26 cellular contexts compared by ENCODE assay signal in genomic region chr1:8435569-8436071, GRCh38.
DNase-seq lines count a peak whose midpoint lies in the region; ATAC-seq and TF ChIP-seq lines count a peak whose summit lies in the region.
"Had no signal": no experiment of that assay in that cellular context is flagged by ENCODE, and none has a peak within 500 bp of the region (broad histone marks: within the 10 kb centered on the region; RNA-seq: fewer than 3 reads in every experiment).

No MANE protein-coding gene starts in this region.

- peaks cover 31% of the 10 kb centered on the region for H3K4me1 Mint-ChIP-seq in activated naive CD8-positive, alpha-beta T cell treated with anti-CD3 and anti-CD28 coated beads, Interleukin-2, amount 50 U/mL, for 24 hours
- peaks cover 19% of the 10 kb centered on the region for H3K4me1 Mint-ChIP-seq in activated naive CD8-positive, alpha-beta T cell treated with anti-CD3 and anti-CD28 coated beads for 36 hours
- peaks cover 54 to 83% (median 55%) of the 10 kb centered on the region in 3 donors for H3K4me1 Mint-ChIP-seq in naive B cell

- H3K4me3 Mint-ChIP-seq in activated naive CD8-positive, alpha-beta T cell treated with anti-CD3 and anti-CD28 coated beads, Interleukin-2, amount 50 U/mL, for 24 hours: no peak overlapping the region
- H3K4me3 Mint-ChIP-seq in activated naive CD8-positive, alpha-beta T cell treated with anti-CD3 and anti-CD28 coated beads for 36 hours: no peak overlapping the region
- H3K4me3 Mint-ChIP-seq in naive B cell: peak overlapping the region in 6 of 8 donors; percentile 19 to 68 (median 46)
- H3K4me3 Mint-ChIP-seq: activated T-cell treated with anti-CD3 and anti-CD28 coated beads, Interleukin-2, amount 50 U/mL, for 24 hours; mesothelial cell of epicardium; natural killer cell treated with Interleukin-12 subunit alpha and Interleukin-12 subunit beta and Interleukin-15 and Interleukin-18, amount 100 ng/mL, for 72 hours; type B pancreatic cell had no signal

- BruUV-seq in OCI-LY7 (replicated peaks; lab: Mats Ljungman, UMichigan): no TSS peak

- no peak overlapping the region for H2AFZ ChIP-seq in OCI-LY7 (ENCODE audit: low read length)

- H3K27me3 Mint-ChIP-seq in activated naive CD8-positive, alpha-beta T cell treated with anti-CD3 and anti-CD28 coated beads, Interleukin-2, amount 50 U/mL, for 24 hours: no peaks in the 10 kb centered on the region
- no peaks in the 10 kb centered on the region for H3K27me3 Mint-ChIP-seq in activated naive CD8-positive, alpha-beta T cell treated with anti-CD3 and anti-CD28 coated beads for 36 hours
- H3K27me3 Mint-ChIP-seq in naive B cell: no peaks in the 10 kb centered on the region
- H3K27me3 Mint-ChIP-seq: activated T-cell treated with anti-CD3 and anti-CD28 coated beads, Interleukin-2, amount 50 U/mL, for 24 hours; type B pancreatic cell had no signal

- H3K9me3 ChIP-seq in OCI-LY7 (ENCODE audit: low read length): no peaks in the 10 kb centered on the region
- H3K9me3 ChIP-seq in aorta (ENCODE audit: control insufficient read depth, low read length): no peaks in the 10 kb centered on the region
- H3K9me3 ChIP-seq: A549, adrenal gland, breast epithelium, ovary, right lobe of liver had no signal

- H3K36me3 Mint-ChIP-seq in activated naive CD8-positive, alpha-beta T cell treated with anti-CD3 and anti-CD28 coated beads, Interleukin-2, amount 50 U/mL, for 24 hours (ENCODE audit: low read depth): peaks cover 4% of the 10 kb centered on the region
- peaks cover 6% of the 10 kb centered on the region for H3K36me3 Mint-ChIP-seq in activated naive CD8-positive, alpha-beta T cell treated with anti-CD3 and anti-CD28 coated beads for 36 hours
- H3K36me3 Mint-ChIP-seq in naive B cell: no peaks in the 10 kb centered on the region
- H3K36me3 Mint-ChIP-seq: mesothelial cell of epicardium; natural killer cell treated with Interleukin-12 subunit alpha and Interleukin-12 subunit beta and Interleukin-15 and Interleukin-18, amount 100 ng/mL, for 72 hours had no signal

- no peak for DNase-seq in activated naive CD8-positive, alpha-beta T cell treated with anti-CD3 and anti-CD28 coated beads, Interleukin-2, amount 50 U/mL, for 24 hours
- no peak for DNase-seq in activated naive CD8-positive, alpha-beta T cell treated with anti-CD3 and anti-CD28 coated beads for 36 hours
- peak; percentile 63 for DNase-seq in OCI-LY7 (ENCODE audit: low spot score)
- no peak for DNase-seq in naive B cell
- DNase-seq in NCI-H1436 (lab: John Stamatoyannopoulos, UW): no peak
- no peak for DNase-seq in cerebellar cortex (ENCODE audit: low spot score)
- DNase-seq in aorta: no peak
- no peak for DNase-seq in dermis blood vessel endothelial cell
- DNase-seq: activated CD4-positive, alpha-beta T cell treated with anti-CD3 and anti-CD28 coated beads for 1 hour; activated T-cell treated with anti-CD3 and anti-CD28 coated beads, Interleukin-2, amount 50 U/mL, for 24 hours; adrenal gland; foreskin keratinocyte; H7; hypothalamus; NCI-H1694; NK-92 treated with Interleukin-12 subunit alpha and Interleukin-12 subunit beta, amount 100 ng/mL, for 24 hours; ovary; right lobe of liver; stimulated activated CD4-positive, alpha-beta T cell treated with anti-CD3 and anti-CD28 coated beads, Interleukin-15, amount 100 ng/mL, for 24 hours had no signal

- POLR2A ChIA-PET in OCI-LY7 (lab: Charles Lee): interaction anchor here (0.7 to 1.8 kb wide), 3 partner anchors 18 to 90 kb away, joined by 3 to 6 read pairs (median 3); no protein-coding TSS in a partner anchor

- ATAC-seq in activated naive CD8-positive, alpha-beta T cell treated with anti-CD3 and anti-CD28 coated beads, Interleukin-2, amount 50 U/mL, for 24 hours: peak; percentile 17
- no peak for ATAC-seq in naive B cell (ENCODE audit: low read depth in 2 of 2)
- ATAC-seq in aorta (ENCODE audit: low FRiP score): no peak
- ATAC-seq: A549; esophagus mucosa; foreskin keratinocyte; left lobe of liver; natural killer cell treated with Interleukin-12 subunit alpha and Interleukin-12 subunit beta and Interleukin-15 and Interleukin-18, amount 100 ng/mL, for 72 hours; right lobe of liver had no signal

- intact Hi-C loops in OCI-LY7 (cut with micrococcal nuclease; ENCODE audit: unreplicated experiment) (no loop called here), aorta (cut with DNase I) (no loop called here)

- peak overlapping the region; percentile 49 for H3K4me2 ChIP-seq in OCI-LY7 (ENCODE audit: low read length)
- H3K4me2 ChIP-seq: A549 had no signal

- CTCF ChIA-PET in OCI-LY7 (lab: Charles Lee; ENCODE audit: unreplicated experiment): no interaction called here

- 43 to 45% methylated on average over 3 of the region's 3 CpGs for WGBS in aorta, 2 donors

- no peak overlapping the region for H3K27ac Mint-ChIP-seq in activated naive CD8-positive, alpha-beta T cell treated with anti-CD3 and anti-CD28 coated beads, Interleukin-2, amount 50 U/mL, for 24 hours
- H3K27ac Mint-ChIP-seq in activated naive CD8-positive, alpha-beta T cell treated with anti-CD3 and anti-CD28 coated beads for 36 hours: no peak overlapping the region
- peak overlapping the region; percentile 7 to 91 (median 56) for H3K27ac Mint-ChIP-seq in naive B cell
- H3K27ac Mint-ChIP-seq: activated T-cell treated with anti-CD3 and anti-CD28 coated beads, Interleukin-2, amount 50 U/mL, for 24 hours; mesothelial cell of epicardium; natural killer cell treated with Interleukin-12 subunit alpha and Interleukin-12 subunit beta and Interleukin-15 and Interleukin-18, amount 100 ng/mL, for 72 hours; type B pancreatic cell had no signal

- H3K4me1 ChIP-seq in OCI-LY7 (ENCODE audit: insufficient read depth, low read length, poor library complexity, severe bottlenecking) (peaks cover 85% of the 10 kb centered on the region), aorta (ENCODE audit: control insufficient read depth in 1 of 2, insufficient read depth in 2 of 2, low read length in 2 of 2) (peaks cover 0 to 2% of the 10 kb centered on the region in 2 donors)
- H3K4me1 ChIP-seq: A549, breast epithelium, foreskin keratinocyte had no signal

- no peaks in the 10 kb centered on the region for H3K9me3 Mint-ChIP-seq in activated naive CD8-positive, alpha-beta T cell treated with anti-CD3 and anti-CD28 coated beads, Interleukin-2, amount 50 U/mL, for 24 hours
- no peaks in the 10 kb centered on the region for H3K9me3 Mint-ChIP-seq in activated naive CD8-positive, alpha-beta T cell treated with anti-CD3 and anti-CD28 coated beads for 36 hours
- no peaks in the 10 kb centered on the region for H3K9me3 Mint-ChIP-seq in naive B cell
- H3K9me3 Mint-ChIP-seq: activated T-cell treated with anti-CD3 and anti-CD28 coated beads, Interleukin-2, amount 50 U/mL, for 24 hours; mesothelial cell of epicardium; natural killer cell treated with Interleukin-12 subunit alpha and Interleukin-12 subunit beta and Interleukin-15 and Interleukin-18, amount 100 ng/mL, for 72 hours; type B pancreatic cell had no signal

- H3K27ac ChIP-seq in OCI-LY7 (ENCODE audit: low read depth, low read length, poor library complexity, severe bottlenecking) (peak overlapping the region; percentile 67), aorta (ENCODE audit: low read depth in 1 of 2, low read length in 2 of 2) (no peak overlapping the region)
- H3K27ac ChIP-seq: A549, adrenal gland, foreskin keratinocyte, ovary, right lobe of liver had no signal

- peaks cover 56% of the 10 kb centered on the region; the same call in 1 of the 2 replicates for H3K79me2 ChIP-seq in OCI-LY7 (ENCODE audit: insufficient read depth, low read depth, low read length)

- H3K36me3 ChIP-seq in OCI-LY7 (ENCODE audit: insufficient read depth, low read length) (peaks cover 12% of the 10 kb centered on the region; the same call in 1 of the 2 replicates), aorta (ENCODE audit: control insufficient read depth in 1 of 2, insufficient read depth in 2 of 2, low read length in 1 of 2) (no peaks in the 10 kb centered on the region)
- H3K36me3 ChIP-seq: adrenal gland, breast epithelium, ovary, right lobe of liver had no signal

- no peaks in the 10 kb centered on the region for H4K20me1 ChIP-seq in OCI-LY7 (ENCODE audit: insufficient read depth, low read length)

- H3K4me3 ChIP-seq in OCI-LY7 (ENCODE audit: low read depth, low read length, poor library complexity, severe bottlenecking) (no peak overlapping the region), aorta (ENCODE audit: low read length in 2 of 2) (no peak overlapping the region)
- H3K4me3 ChIP-seq: A549, adrenal gland, breast epithelium, ovary, right lobe of liver had no signal

- H3K27me3 ChIP-seq in aorta (ENCODE audit: control insufficient read depth in 1 of 2, insufficient read depth in 2 of 2, low read length in 1 of 2): no peaks in the 10 kb centered on the region
- H3K27me3 ChIP-seq: adrenal gland, breast epithelium, foreskin keratinocyte, ovary, right lobe of liver had no signal

- no peak for TF ChIP-seq CTCF in OCI-LY7 (conservative IDR thresholded peaks at IDR 0.05; ENCODE audit: low read length)

- no peaks in the 10 kb centered on the region for H3K9me2 ChIP-seq in OCI-LY7 (ENCODE audit: insufficient read depth, low read length)

Comparison
In these comparisons a context has a peak if more than half of its experiments do, and no peak if none do; other contexts are left out.
1. H3K27ac Mint-ChIP-seq: peak in naive B cell (6 of 6); none in activated naive CD8-positive, alpha-beta T cell treated with anti-CD3 and anti-CD28 coated beads, Interleukin-2, amount 50 U/mL, for 24 hours (single experiment) and activated naive CD8-positive, alpha-beta T cell treated with anti-CD3 and anti-CD28 coated beads for 36 hours (single experiment).
2. H3K4me3 Mint-ChIP-seq: peak in naive B cell (6 of 8); none in activated naive CD8-positive, alpha-beta T cell treated with anti-CD3 and anti-CD28 coated beads, Interleukin-2, amount 50 U/mL, for 24 hours (single experiment) and activated naive CD8-positive, alpha-beta T cell treated with anti-CD3 and anti-CD28 coated beads for 36 hours (single experiment).